In genomic region chr2:43083710-43084698, GRCh38 we compare ENCODE assay signal across 8 cellular contexts.
DNase-seq lines count a peak whose midpoint lies in the region; FAIRE-seq and TF ChIP-seq lines count a peak whose summit lies in the region.

No MANE protein-coding gene starts in this region.

- H3K36me3 ChIP-seq in smooth muscle cell (ENCODE audit: low read depth), result no peaks in the 10 kb centered on the region

- H3K9ac ChIP-seq in smooth muscle cell (ENCODE audit: low read depth), result no peak overlapping the region

- H3F3A ChIP-seq in smooth muscle cell (ENCODE audit: low read depth), result peaks cover 37% of the 10 kb centered on the region

- no peaks in the 10 kb centered on the region for H3K9me3 ChIP-seq in smooth muscle cell (replicated peaks; ENCODE audit: low read depth)

- WGBS in smooth muscle cell (ENCODE audit: low lambda C conversion rate), result 28% methylated on average over 13 of the region's 13 CpGs

- no peaks in the 10 kb centered on the region for H3K9me3 Mint-ChIP-seq in activated CD4-positive, alpha-beta T cell treated with anti-CD3 and anti-CD28 coated beads, Interleukin-2, amount 10 ng/mL, durations not matched to agents 24 days and 14 days
- H3K9me3 Mint-ChIP-seq in activated naive CD8-positive, alpha-beta T cell treated with anti-CD3 and anti-CD28 coated beads for 36 hours, result no peaks in the 10 kb centered on the region

- in situ Hi-C loops in astrocyte of the spinal cord (cut with HindIII; ENCODE audit: low sequenced_read_pairs), result no loop called here

- FAIRE-seq in D721Med (lab: Jason Lieb, UNC), result no peak

- no peak overlapping the region for H2AFZ ChIP-seq in smooth muscle cell (ENCODE audit: low read depth)

- H3K27me3 ChIP-seq in smooth muscle cell (ENCODE audit: low read depth), result no peaks in the 10 kb centered on the region

- peaks cover 6% of the 10 kb centered on the region for H3K4me1 Mint-ChIP-seq in activated CD4-positive, alpha-beta T cell treated with anti-CD3 and anti-CD28 coated beads, Interleukin-2, amount 10 ng/mL, durations not matched to agents 24 days and 14 days
- peaks cover 9% of the 10 kb centered on the region for H3K4me1 Mint-ChIP-seq in activated naive CD8-positive, alpha-beta T cell treated with anti-CD3 and anti-CD28 coated beads for 36 hours

- H3K4me3 ChIP-seq in astrocyte of the spinal cord (ENCODE audit: low read depth, low read length), result no peak overlapping the region
- no peak overlapping the region for H3K4me3 ChIP-seq in smooth muscle cell

- H3K4me3 Mint-ChIP-seq in activated CD4-positive, alpha-beta T cell treated with anti-CD3 and anti-CD28 coated beads, Interleukin-2, amount 10 ng/mL, durations not matched to agents 24 days and 14 days, result no peak overlapping the region
- no peak overlapping the region for H3K4me3 Mint-ChIP-seq in activated naive CD8-positive, alpha-beta T cell treated with anti-CD3 and anti-CD28 coated beads for 36 hours

- no peaks in the 10 kb centered on the region for H4K20me1 ChIP-seq in smooth muscle cell (ENCODE audit: low read depth)

- H3K27me3 Mint-ChIP-seq in activated CD4-positive, alpha-beta T cell treated with anti-CD3 and anti-CD28 coated beads, Interleukin-2, amount 10 ng/mL, durations not matched to agents 24 days and 14 days, result no peaks in the 10 kb centered on the region
- H3K27me3 Mint-ChIP-seq in activated naive CD8-positive, alpha-beta T cell treated with anti-CD3 and anti-CD28 coated beads for 36 hours, result no peaks in the 10 kb centered on the region

- DNase-seq in HK-2 (ENCODE audit: unreplicated experiment) (peak; percentile 40), astrocyte of the spinal cord (ENCODE audit: low read depth, low spot score) (peak; percentile 61), iPS-NIHi7 (ENCODE audit: extremely low spot score) (peak; percentile 59), smooth muscle cell (lab: John Stamatoyannopoulos, UW; ENCODE audit: unreplicated experiment) (no peak), NCI-H146 treated with DMSO at 0.1 percent for 48 hours (lab: John Stamatoyannopoulos, UW; ENCODE audit: unreplicated experiment) (no peak), D721Med (ENCODE audit: insufficient read length, low spot score) (no peak)
- no peak for DNase-seq in activated CD4-positive, alpha-beta T cell treated with anti-CD3 and anti-CD28 coated beads, Interleukin-2, amount 10 ng/mL, durations not matched to agents 24 days and 14 days
- DNase-seq in activated naive CD8-positive, alpha-beta T cell treated with anti-CD3 and anti-CD28 coated beads for 36 hours, result no peak

- H3K27ac ChIP-seq in smooth muscle cell (ENCODE audit: low read depth), result peak overlapping the region; percentile 94

- H3K36me3 Mint-ChIP-seq in activated CD4-positive, alpha-beta T cell treated with anti-CD3 and anti-CD28 coated beads, Interleukin-2, amount 10 ng/mL, durations not matched to agents 24 days and 14 days (ENCODE audit: low read depth), result peaks cover 4% of the 10 kb centered on the region
- no peaks in the 10 kb centered on the region for H3K36me3 Mint-ChIP-seq in activated naive CD8-positive, alpha-beta T cell treated with anti-CD3 and anti-CD28 coated beads for 36 hours

- no peak for TF ChIP-seq CTCF in astrocyte of the spinal cord (IDR thresholded peaks at IDR 0.05; ENCODE audit: low read depth, low read length)
- TF ChIP-seq CTCF in smooth muscle cell (IDR thresholded peaks at IDR 0.05; ENCODE audit: borderline replicate concordance, insufficient read depth, poor library complexity, severe bottlenecking), result no peak
- no peak for TF ChIP-seq CTCF in D721Med (IDR thresholded peaks at IDR 0.05; ENCODE audit: insufficient read depth, missing control alignments)

- no peak overlapping the region for H3K27ac Mint-ChIP-seq in activated CD4-positive, alpha-beta T cell treated with anti-CD3 and anti-CD28 coated beads, Interleukin-2, amount 10 ng/mL, durations not matched to agents 24 days and 14 days
- H3K27ac Mint-ChIP-seq in activated naive CD8-positive, alpha-beta T cell treated with anti-CD3 and anti-CD28 coated beads for 36 hours, result no peak overlapping the region

- intact Hi-C loops in activated CD4-positive, alpha-beta T cell treated with anti-CD3 and anti-CD28 coated beads, Interleukin-2, amount 10 ng/mL, durations not matched to agents 24 days and 14 days (cut with micrococcal nuclease), result no loop called here

- peak overlapping the region; percentile 77 for H3K4me2 ChIP-seq in smooth muscle cell

- H3K79me2 ChIP-seq in smooth muscle cell (ENCODE audit: low read depth), result no peaks in the 10 kb centered on the region

- H3K4me1 ChIP-seq in smooth muscle cell (ENCODE audit: low read depth), result peaks cover 60% of the 10 kb centered on the region

Comparison
In these comparisons a context has a peak if more than half of its experiments do, and no peak if none do; other contexts are left out.
1. DNase-seq: peak in HK-2 (single experiment), astrocyte of the spinal cord (single experiment) and iPS-NIHi7 (single experiment); none in smooth muscle cell (single experiment), NCI-H146 treated with DMSO at 0.1 percent for 48 hours (single experiment), activated CD4-positive, alpha-beta T cell treated with anti-CD3 and anti-CD28 coated beads, Interleukin-2, amount 10 ng/mL, durations not matched to agents 24 days and 14 days (single experiment), D721Med (single experiment) and activated naive CD8-positive, alpha-beta T cell treated with anti-CD3 and anti-CD28 coated beads for 36 hours (single experiment).